In genomic region chr16:17590711-17591654, GRCh38 we compare ENCODE assay signal across 13 cellular contexts.
DNase-seq lines count a peak whose midpoint lies in the region; ATAC-seq and TF ChIP-seq lines count a peak whose summit lies in the region.
"Had no signal": no experiment of that assay in that cellular context is flagged by ENCODE, and none has a peak within 500 bp of the region (broad histone marks: within the 10 kb centered on the region; RNA-seq: fewer than 3 reads in every experiment).

No MANE protein-coding gene starts in this region.

- ATAC-seq in CD4-positive, CD25-positive, alpha-beta regulatory T cell (ENCODE audit: low read depth in 2 of 2), result peak; percentile 56 to 64
- ATAC-seq in T-cell (replicated peaks in 1 of 4) (peak; percentile 38 to 78 (median 59)), omental fat pad (ENCODE audit: low FRiP score) (peak; percentile 66), HG02623 (IDR thresholded peaks at IDR 0.05; ENCODE audit: unreplicated experiment) (no peak), HG02981 (IDR thresholded peaks at IDR 0.05; ENCODE audit: unreplicated experiment) (no peak)
- ATAC-seq in activated T-cell treated with anti-CD3 and anti-CD28 coated beads, Interleukin-2, amount 50 U/mL, for 4 hours, result peak; percentile 81 to 86
- ATAC-seq: Right ventricle myocardium inferior had no signal

- H3K27ac Mint-ChIP-seq in CD4-positive, CD25-positive, alpha-beta regulatory T cell, result peak overlapping the region in 1 of 3 donors; percentile 53
- H3K27ac Mint-ChIP-seq in T-cell (peak overlapping the region; percentile 34 to 79), Calu3 (ENCODE audit: unreplicated experiment) (no peak overlapping the region)
- H3K27ac Mint-ChIP-seq: memory B cell had no signal

- peaks cover 10% of the 10 kb centered on the region for H3K27me3 Mint-ChIP-seq in CD4-positive, CD25-positive, alpha-beta regulatory T cell
- H3K27me3 Mint-ChIP-seq in T-cell (peaks cover 7 to 26% of the 10 kb centered on the region in 2 donors), Calu3 (ENCODE audit: unreplicated experiment) (peaks cover 17% of the 10 kb centered on the region)
- peaks cover 6% of the 10 kb centered on the region for H3K27me3 Mint-ChIP-seq in activated T-cell treated with anti-CD3 and anti-CD28 coated beads, Interleukin-2, amount 50 U/mL, for 4 hours (ENCODE audit: low read depth)

- H3K4me3 ChIP-seq in CD4-positive, CD25-positive, alpha-beta regulatory T cell (ENCODE audit: low read depth, low read length), result no peak overlapping the region
- H3K4me3 ChIP-seq: ascending aorta had no signal

- no peaks in the 10 kb centered on the region for H3K36me3 ChIP-seq in CD4-positive, CD25-positive, alpha-beta regulatory T cell (ENCODE audit: control insufficient read depth, insufficient read depth, low read length)
- H3K36me3 ChIP-seq: ascending aorta had no signal

- no peak overlapping the region for H3K27ac ChIP-seq in CD4-positive, CD25-positive, alpha-beta regulatory T cell (ENCODE audit: insufficient read depth, low read length, poor library complexity, severe bottlenecking)
- H3K27ac ChIP-seq: ascending aorta had no signal

- H3K27me3 ChIP-seq in CD4-positive, CD25-positive, alpha-beta regulatory T cell (ENCODE audit: control insufficient read depth, insufficient read depth, low read length), result peaks cover 3% of the 10 kb centered on the region
- H3K27me3 ChIP-seq: ascending aorta had no signal

- peak in 1 of 3 donors; percentile 49 for DNase-seq in CD4-positive, CD25-positive, alpha-beta regulatory T cell
- peak in 29 of 34 experiments; percentile 3 to 65 (median 34) for DNase-seq in T-cell
- DNase-seq in activated T-cell treated with anti-CD3 and anti-CD28 coated beads, Interleukin-2, amount 50 U/mL, for 4 hours, result peak; percentile 29
- DNase-seq in omental fat pad (ENCODE audit: low spot score), result no peak
- DNase-seq in Calu3, result no peak
- no peak for DNase-seq in GM13976 (ENCODE audit: low spot score)
- DNase-seq: AML-193, NCI-H1417 treated with DMSO at 0.1 percent for 48 hours had no signal

- in situ Hi-C loops in GM13976 (cut with MboI; ENCODE audit: low sequenced_read_pairs, unreplicated experiment), result no loop called here

- TF ChIP-seq CTCF in omental fat pad (IDR thresholded peaks at IDR 0.05), result no peak
- no peak for TF ChIP-seq CTCF in Calu3 (IDR thresholded peaks at IDR 0.05; ENCODE audit: unreplicated experiment)
- no peak for TF ChIP-seq CTCF in GM13976 (IDR thresholded peaks at IDR 0.05; ENCODE audit: borderline replicate concordance, control extremely low read depth, extremely low read depth, insufficient read depth, missing control alignments)

- no peaks in the 10 kb centered on the region for H3K4me1 Mint-ChIP-seq in CD4-positive, CD25-positive, alpha-beta regulatory T cell
- H3K4me1 Mint-ChIP-seq in T-cell (peaks cover 0 to 6% (median 5%) of the 10 kb centered on the region in 3 donors), Calu3 (ENCODE audit: low read depth, unreplicated experiment) (no peaks in the 10 kb centered on the region)
- peaks cover 1% of the 10 kb centered on the region for H3K4me1 Mint-ChIP-seq in activated T-cell treated with anti-CD3 and anti-CD28 coated beads, Interleukin-2, amount 50 U/mL, for 4 hours (ENCODE audit: low read depth)

- peaks cover 0 to 6% of the 10 kb centered on the region in 2 experiments for H3K9me3 ChIP-seq in CD4-positive, CD25-positive, alpha-beta regulatory T cell (ENCODE audit: control insufficient read depth in 2 of 2, low read length in 2 of 2)
- H3K9me3 ChIP-seq: ascending aorta had no signal

- CTCF ChIA-PET in T-cell (lab: Charles Lee), result no interaction called here
- CTCF ChIA-PET in Calu3 (lab: Charles Lee), result interaction anchor here (1.1 kb wide), 1 partner anchor 12 kb away, joined by 4 read pairs; no protein-coding TSS in a partner anchor

- no peak overlapping the region for H3K4me3 Mint-ChIP-seq in CD4-positive, CD25-positive, alpha-beta regulatory T cell
- peak overlapping the region in 1 of 3 donors; percentile 35 for H3K4me3 Mint-ChIP-seq in T-cell
- H3K4me3 Mint-ChIP-seq in activated T-cell treated with anti-CD3 and anti-CD28 coated beads, Interleukin-2, amount 50 U/mL, for 4 hours, result peak overlapping the region; percentile 7
- no peak overlapping the region for H3K4me3 Mint-ChIP-seq in Calu3 (ENCODE audit: low read depth, unreplicated experiment)
- H3K4me3 Mint-ChIP-seq: memory B cell had no signal

- POLR2A ChIA-PET in T-cell (lab: Charles Lee), result no interaction called here

- no peaks in the 10 kb centered on the region for H3K36me3 Mint-ChIP-seq in CD4-positive, CD25-positive, alpha-beta regulatory T cell
- H3K36me3 Mint-ChIP-seq in T-cell (no peaks in the 10 kb centered on the region), Calu3 (ENCODE audit: insufficient read depth, unreplicated experiment) (no peaks in the 10 kb centered on the region)
- peaks cover 2% of the 10 kb centered on the region for H3K36me3 Mint-ChIP-seq in activated T-cell treated with anti-CD3 and anti-CD28 coated beads, Interleukin-2, amount 50 U/mL, for 4 hours (ENCODE audit: insufficient read depth)

- peaks cover 0 to 9% (median 2%) of the 10 kb centered on the region in 7 donors for H3K9me3 Mint-ChIP-seq in CD4-positive, CD25-positive, alpha-beta regulatory T cell
- H3K9me3 Mint-ChIP-seq in T-cell (peaks cover 3 to 7% (median 5%) of the 10 kb centered on the region in 3 donors), Calu3 (ENCODE audit: low read depth, unreplicated experiment) (peaks cover 12% of the 10 kb centered on the region)
- peaks cover 6% of the 10 kb centered on the region for H3K9me3 Mint-ChIP-seq in activated T-cell treated with anti-CD3 and anti-CD28 coated beads, Interleukin-2, amount 50 U/mL, for 4 hours

- BruUV-seq in Calu3 (replicated peaks; lab: Mats Ljungman, UMichigan), result no TSS peak

- no peaks in the 10 kb centered on the region for H3K4me1 ChIP-seq in CD4-positive, CD25-positive, alpha-beta regulatory T cell (ENCODE audit: control insufficient read depth, insufficient read depth, low read length, poor library complexity, severe bottlenecking)
- H3K4me1 ChIP-seq: ascending aorta had no signal

- intact Hi-C loops in Calu3 (cut with micrococcal nuclease; ENCODE audit: unreplicated experiment), result no loop called here

Comparison
In these comparisons a context has a peak if more than half of its experiments do, and no peak if none do; other contexts are left out.
1. ATAC-seq: peak in CD4-positive, CD25-positive, alpha-beta regulatory T cell (2 of 2), T-cell (4 of 4), activated T-cell treated with anti-CD3 and anti-CD28 coated beads, Interleukin-2, amount 50 U/mL, for 4 hours (2 of 2) and omental fat pad (single experiment); none in HG02623 (single experiment) and HG02981 (single experiment).
2. DNase-seq: peak in T-cell (29 of 34) and activated T-cell treated with anti-CD3 and anti-CD28 coated beads, Interleukin-2, amount 50 U/mL, for 4 hours (single experiment); none in omental fat pad (single experiment), Calu3 (single experiment) and GM13976 (single experiment).